In genomic region chr12:70666364-70666763, GRCh38 we compare ENCODE assay signal across 9 cellular contexts. TPM values are rescaled to one million over a fixed set of nuclear protein-coding genes. Genes with fewer than 3 reads are reported as not detected.
"Had no signal": no experiment of that assay in that cellular context is flagged by ENCODE, and none has a peak within 500 bp of the region (broad histone marks: within the 10 kb centered on the region; RNA-seq: fewer than 3 reads in every experiment).

No MANE protein-coding gene starts in this region.

- FAIRE-seq: G401.6, GM12878, GM12891, GM12892, GM18507, GM19239 had no signal

- H3K4me3 ChIP-seq: GM12878 had no signal

- ATAC-seq: GM12878 had no signal

- DNase-seq: GDM1, GF-D8 had no signal

RNA-seq across cellular contexts. Expression of gene PTPRB, which starts 29.1 kb away (rescaled TPM):
- total RNA-seq: G401 had no signal
